ENCODE assay signal across 8 cellular contexts in the genomic region with DNA sequence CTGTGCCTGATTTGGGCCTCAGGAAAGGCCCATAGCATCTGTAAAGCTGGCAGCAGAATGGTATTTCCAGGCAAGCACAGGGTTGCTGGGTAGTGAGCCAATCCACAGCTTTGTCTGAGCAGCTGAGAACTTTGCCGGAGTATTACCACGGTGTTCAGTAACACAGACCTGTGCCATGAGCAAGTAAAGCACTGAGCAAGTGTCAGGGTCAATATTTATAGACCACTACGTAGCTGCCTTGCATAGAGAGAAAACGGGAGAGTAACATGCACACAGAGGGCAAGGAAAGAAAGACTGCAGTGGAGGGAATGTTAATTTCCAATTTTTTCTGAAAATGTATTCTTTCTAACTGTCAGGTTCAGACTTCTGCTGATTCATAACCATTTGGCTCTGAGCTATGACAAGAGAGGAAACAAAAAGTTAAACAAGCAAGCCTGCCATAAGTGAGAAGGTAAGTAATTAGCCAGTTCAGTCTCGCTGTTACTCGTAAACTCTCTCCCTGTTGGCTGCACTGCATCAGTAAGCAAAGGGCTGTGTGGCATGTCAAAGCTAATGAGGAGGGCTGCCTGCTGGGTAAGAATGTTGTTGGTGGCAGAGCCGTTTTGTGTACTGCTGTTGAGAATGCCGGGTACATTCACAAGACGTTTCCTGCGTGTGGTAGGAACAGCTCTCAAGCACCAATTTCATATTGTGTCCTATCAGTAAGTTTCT.
A peak's percentile ranks its signal among the peaks of the same experiment; 100 is the strongest.
DNase-seq lines count a peak whose midpoint lies in the region; ATAC-seq and TF ChIP-seq lines count a peak whose summit lies in the region.

No MANE protein-coding gene starts in this region.

- H3K27ac ChIP-seq in thymus (ENCODE audit: low read depth), result peak overlapping the region; percentile 67

- ATAC-seq in HG02571 (IDR thresholded peaks at IDR 0.05; ENCODE audit: unreplicated experiment), result no peak

- in situ Hi-C loops in astrocyte of the cerebellum (cut with HindIII; ENCODE audit: low sequenced_read_pairs), result no loop called here

- peak overlapping the region; percentile 9 for H3K4me3 ChIP-seq in astrocyte of the cerebellum (ENCODE audit: low read depth, low read length)
- peak overlapping the region; percentile 36 for H3K4me3 ChIP-seq in thymus (ENCODE audit: low read length)

- 8% methylated on average over 10 of the region's 10 CpGs for WGBS in thymus

- peak overlapping the region; percentile 18 for H3K4me3 Mint-ChIP-seq in activated CD4-positive, alpha-beta T cell treated with anti-CD3 and anti-CD28 coated beads, Interleukin-2, amount 10 ng/mL, durations not matched to agents 7 days and 5 days
- H3K4me3 Mint-ChIP-seq in activated CD4-positive, alpha-beta memory T cell treated with anti-CD3 and anti-CD28 coated beads for 36 hours, result no peak overlapping the region

- peaks cover 6% of the 10 kb centered on the region for H3K4me1 ChIP-seq in thymus (ENCODE audit: control insufficient read depth, insufficient read depth, low read length)

- H3K27me3 Mint-ChIP-seq in activated CD4-positive, alpha-beta T cell treated with anti-CD3 and anti-CD28 coated beads, Interleukin-2, amount 10 ng/mL, durations not matched to agents 7 days and 5 days, result peaks cover 3% of the 10 kb centered on the region
- H3K27me3 Mint-ChIP-seq in activated CD4-positive, alpha-beta memory T cell treated with anti-CD3 and anti-CD28 coated beads for 36 hours, result no peaks in the 10 kb centered on the region

- H3K27ac Mint-ChIP-seq in activated CD4-positive, alpha-beta T cell treated with anti-CD3 and anti-CD28 coated beads, Interleukin-2, amount 10 ng/mL, durations not matched to agents 7 days and 5 days, result no peak overlapping the region
- no peak overlapping the region for H3K27ac Mint-ChIP-seq in activated CD4-positive, alpha-beta memory T cell treated with anti-CD3 and anti-CD28 coated beads for 36 hours

- no peaks in the 10 kb centered on the region for H3K9me3 Mint-ChIP-seq in activated CD4-positive, alpha-beta T cell treated with anti-CD3 and anti-CD28 coated beads, Interleukin-2, amount 10 ng/mL, durations not matched to agents 7 days and 5 days
- no peaks in the 10 kb centered on the region for H3K9me3 Mint-ChIP-seq in activated CD4-positive, alpha-beta memory T cell treated with anti-CD3 and anti-CD28 coated beads for 36 hours

- peaks cover 10% of the 10 kb centered on the region for H3K4me1 Mint-ChIP-seq in activated CD4-positive, alpha-beta T cell treated with anti-CD3 and anti-CD28 coated beads, Interleukin-2, amount 10 ng/mL, durations not matched to agents 7 days and 5 days
- H3K4me1 Mint-ChIP-seq in activated CD4-positive, alpha-beta memory T cell treated with anti-CD3 and anti-CD28 coated beads for 36 hours (ENCODE audit: low read depth), result peaks cover 7% of the 10 kb centered on the region

- no peaks in the 10 kb centered on the region for H3K9me3 ChIP-seq in thymus (ENCODE audit: control insufficient read depth)

- no peaks in the 10 kb centered on the region for H3K36me3 Mint-ChIP-seq in activated CD4-positive, alpha-beta T cell treated with anti-CD3 and anti-CD28 coated beads, Interleukin-2, amount 10 ng/mL, durations not matched to agents 7 days and 5 days (ENCODE audit: low read depth)
- no peaks in the 10 kb centered on the region for H3K36me3 Mint-ChIP-seq in activated CD4-positive, alpha-beta memory T cell treated with anti-CD3 and anti-CD28 coated beads for 36 hours

- no peak for DNase-seq in activated CD4-positive, alpha-beta T cell treated with anti-CD3 and anti-CD28 coated beads, Interleukin-2, amount 10 ng/mL, durations not matched to agents 7 days and 5 days
- no peak for DNase-seq in activated CD4-positive, alpha-beta T cell treated with anti-CD3 and anti-CD28 coated beads for 48 hours
- DNase-seq in astrocyte of the cerebellum (ENCODE audit: low read depth) (no peak), kidney glomerular epithelial cell (lab: John Stamatoyannopoulos, UW) (peak; percentile 53), cortex of kidney (lab: John Stamatoyannopoulos, UW) (no peak)
- DNase-seq in activated CD4-positive, alpha-beta memory T cell treated with anti-CD3 and anti-CD28 coated beads for 36 hours, result no peak

- TF ChIP-seq CTCF in astrocyte of the cerebellum (IDR thresholded peaks at IDR 0.05; ENCODE audit: low read depth, low read length, missing control alignments), result no peak

- POLR2A ChIA-PET in activated CD4-positive, alpha-beta T cell treated with anti-CD3 and anti-CD28 coated beads, Interleukin-2, amount 10 ng/mL, durations not matched to agents 7 days and 5 days (lab: Charles Lee), result interaction anchor here (0.6 kb wide), 1 partner anchor 543 kb away, joined by 4 read pairs; no protein-coding TSS in a partner anchor
- POLR2A ChIA-PET in activated CD4-positive, alpha-beta memory T cell treated with anti-CD3 and anti-CD28 coated beads for 36 hours (lab: Charles Lee), result no interaction called here

- intact Hi-C loops in activated CD4-positive, alpha-beta memory T cell treated with anti-CD3 and anti-CD28 coated beads for 36 hours (cut with micrococcal nuclease), result no loop called here

- H3K27me3 ChIP-seq in thymus (ENCODE audit: control insufficient read depth, insufficient read depth), result no peaks in the 10 kb centered on the region

- no peaks in the 10 kb centered on the region for H3K36me3 ChIP-seq in thymus (ENCODE audit: control insufficient read depth, insufficient read depth)

- CTCF ChIA-PET in activated CD4-positive, alpha-beta T cell treated with anti-CD3 and anti-CD28 coated beads, Interleukin-2, amount 10 ng/mL, durations not matched to agents 7 days and 5 days (lab: Charles Lee), result no interaction called here
- CTCF ChIA-PET in activated CD4-positive, alpha-beta memory T cell treated with anti-CD3 and anti-CD28 coated beads for 36 hours (lab: Charles Lee), result no interaction called here
